17 cellular contexts compared by ENCODE assay signal in genomic region chr17:78276098-78276497, GRCh38. TPM values are rescaled to one million over a fixed set of nuclear protein-coding genes. Genes with fewer than 3 reads are reported as not detected.
DNase-seq lines count a peak whose midpoint lies in the region; ATAC-seq and TF ChIP-seq lines count a peak whose summit lies in the region.
"Had no signal": no experiment of that assay in that cellular context is flagged by ENCODE, and none has a peak within 500 bp of the region (broad histone marks: within the 10 kb centered on the region; RNA-seq: fewer than 3 reads in every experiment).

No MANE protein-coding gene starts in this region.

- intact Hi-C loops in Right ventricle myocardium superior (cut with DNase I) = no loop called here

- no peaks in the 10 kb centered on the region for H3F3A ChIP-seq in GM23248 (ENCODE audit: insufficient read depth)

- no peaks in the 10 kb centered on the region for H3K4me1 ChIP-seq in GM23248 (ENCODE audit: insufficient read depth)
- H3K4me1 ChIP-seq: prostate gland had no signal

- H3K27ac ChIP-seq in brain microvascular endothelial cell (no peak overlapping the region), GM23248 (no peak overlapping the region)
- H3K27ac ChIP-seq: prostate gland, upper lobe of left lung had no signal

- no peak overlapping the region for H3K27ac Mint-ChIP-seq in activated T-cell treated with anti-CD3 and anti-CD28 coated beads, Interleukin-2, amount 50 U/mL, for 72 hours
- peak overlapping the region; percentile 93 to 98 (median 95) for H3K27ac Mint-ChIP-seq in IgD-negative memory B cell
- no peak overlapping the region for H3K27ac Mint-ChIP-seq in stimulated activated memory B cell treated with anti-CD40 and anti-IgM and Interleukin-4, amounts not matched to agents 10 μg/mL and 1 μg/mL and 100 μg/mL, for 72 hours

- H3K4me3 Mint-ChIP-seq in activated T-cell treated with anti-CD3 and anti-CD28 coated beads, Interleukin-2, amount 50 U/mL, for 72 hours = peak overlapping the region in 1 of 2 donors; percentile 27
- peak overlapping the region in 3 of 4 donors; percentile 24 to 89 (median 74) for H3K4me3 Mint-ChIP-seq in IgD-negative memory B cell
- H3K4me3 Mint-ChIP-seq in stimulated activated memory B cell treated with anti-CD40 and anti-IgM and Interleukin-4, amounts not matched to agents 10 μg/mL and 1 μg/mL and 100 μg/mL, for 72 hours = no peak overlapping the region

- H3K4me3 ChIP-seq in brain microvascular endothelial cell (ENCODE audit: low read depth, low read length) = no peak overlapping the region
- no peak overlapping the region for H3K4me3 ChIP-seq in GM23248
- H3K4me3 ChIP-seq: prostate gland, upper lobe of left lung had no signal

- H3K4me2 ChIP-seq in GM23248 (ENCODE audit: unreplicated experiment) = no peak overlapping the region

- H3K9me2 ChIP-seq in GM23248 (ENCODE audit: insufficient read depth) = no peaks in the 10 kb centered on the region

- H3K79me2 ChIP-seq in GM23248 (ENCODE audit: insufficient read depth) = no peaks in the 10 kb centered on the region

- peaks cover 0 to 2% of the 10 kb centered on the region in 2 donors for H3K9me3 Mint-ChIP-seq in activated T-cell treated with anti-CD3 and anti-CD28 coated beads, Interleukin-2, amount 50 U/mL, for 72 hours
- H3K9me3 Mint-ChIP-seq in IgD-negative memory B cell = no peaks in the 10 kb centered on the region
- no peaks in the 10 kb centered on the region for H3K9me3 Mint-ChIP-seq in stimulated activated memory B cell treated with anti-CD40 and anti-IgM and Interleukin-4, amounts not matched to agents 10 μg/mL and 1 μg/mL and 100 μg/mL, for 72 hours

- no peak overlapping the region for H3K9ac ChIP-seq in GM23248

- H3K4me1 Mint-ChIP-seq in activated T-cell treated with anti-CD3 and anti-CD28 coated beads, Interleukin-2, amount 50 U/mL, for 72 hours (ENCODE audit: low read depth) = peaks cover 47% of the 10 kb centered on the region
- peaks cover 11 to 17% (median 13%) of the 10 kb centered on the region in 3 donors for H3K4me1 Mint-ChIP-seq in IgD-negative memory B cell
- peaks cover 45% of the 10 kb centered on the region for H3K4me1 Mint-ChIP-seq in stimulated activated memory B cell treated with anti-CD40 and anti-IgM and Interleukin-4, amounts not matched to agents 10 μg/mL and 1 μg/mL and 100 μg/mL, for 72 hours

- in situ Hi-C loops in brain microvascular endothelial cell (cut with HindIII; ENCODE audit: low pct_ligation_motif_present, low sequenced_read_pairs) = no loop called here
- in situ Hi-C loops in GM23248 (cut with MboI) = no loop called here

- ATAC-seq in activated T-cell treated with anti-CD3 and anti-CD28 coated beads, Interleukin-2, amount 50 U/mL, for 72 hours (replicated peaks in 1 of 2) = peak; percentile 32 to 42
- peak; percentile 43 for ATAC-seq in GM21576 (IDR thresholded peaks at IDR 0.05; ENCODE audit: unreplicated experiment)
- ATAC-seq in stimulated activated memory B cell treated with anti-CD40 and anti-IgM and Interleukin-4, amounts not matched to agents 10 μg/mL and 1 μg/mL and 100 μg/mL, for 72 hours = peak; percentile 57
- ATAC-seq in Right ventricle myocardium superior (ENCODE audit: poor library complexity) = no peak

- peaks cover 3% of the 10 kb centered on the region for H3K27me3 ChIP-seq in brain microvascular endothelial cell (replicated peaks)
- H3K27me3 ChIP-seq in GM23248 (replicated peaks; ENCODE audit: insufficient read depth) = peaks cover 2% of the 10 kb centered on the region
- H3K27me3 ChIP-seq: upper lobe of left lung had no signal

- no peaks in the 10 kb centered on the region for H3K36me3 Mint-ChIP-seq in activated T-cell treated with anti-CD3 and anti-CD28 coated beads, Interleukin-2, amount 50 U/mL, for 72 hours (ENCODE audit: insufficient read depth in 2 of 2)
- H3K36me3 Mint-ChIP-seq in IgD-negative memory B cell = no peaks in the 10 kb centered on the region
- H3K36me3 Mint-ChIP-seq in stimulated activated memory B cell treated with anti-CD40 and anti-IgM and Interleukin-4, amounts not matched to agents 10 μg/mL and 1 μg/mL and 100 μg/mL, for 72 hours = no peaks in the 10 kb centered on the region

- no peaks in the 10 kb centered on the region for H3K27me3 Mint-ChIP-seq in activated T-cell treated with anti-CD3 and anti-CD28 coated beads, Interleukin-2, amount 50 U/mL, for 72 hours (ENCODE audit: low read depth)
- peaks cover 41% of the 10 kb centered on the region for H3K27me3 Mint-ChIP-seq in IgD-negative memory B cell
- H3K27me3 Mint-ChIP-seq in stimulated activated memory B cell treated with anti-CD40 and anti-IgM and Interleukin-4, amounts not matched to agents 10 μg/mL and 1 μg/mL and 100 μg/mL, for 72 hours = peaks cover 66% of the 10 kb centered on the region

- no peaks in the 10 kb centered on the region for H3K9me3 ChIP-seq in GM23248 (ENCODE audit: low read depth)
- H3K9me3 ChIP-seq: prostate gland, upper lobe of left lung had no signal

- no peak for TF ChIP-seq CTCF in brain microvascular endothelial cell (IDR thresholded peaks at IDR 0.05; ENCODE audit: low read depth, low read length, missing control alignments)

- no peak for DNase-seq in activated T-cell treated with anti-CD3 and anti-CD28 coated beads, Interleukin-2, amount 50 U/mL, for 72 hours
- DNase-seq in activated T-cell treated with anti-CD3 and anti-CD28 coated beads for 4 hours = no peak
- no peak for DNase-seq in brain microvascular endothelial cell
- no peak for DNase-seq in GM23248
- no peak for DNase-seq in Right ventricle myocardium superior
- DNase-seq: ACHN; activated CD4-positive, CD25-positive, alpha-beta regulatory T cell; activated gamma-delta T cell; NCI-H2227 treated with DMSO at 0.1 percent for 48 hours; SW 1271; upper lobe of left lung had no signal

- H2AFZ ChIP-seq in GM23248 = no peak overlapping the region

- 84 to 87% methylated on average over 7 of the region's 7 CpGs for WGBS in GM23248 (ENCODE audit: low coverage in 1 of 2, low lambda C conversion rate in 2 of 2, missing lambda C conversion rate in 2 of 2), 2 experiments

- no peaks in the 10 kb centered on the region for H4K20me1 ChIP-seq in GM23248 (ENCODE audit: insufficient read depth)

- no peaks in the 10 kb centered on the region for H3K36me3 ChIP-seq in brain microvascular endothelial cell (replicated peaks)
- H3K36me3 ChIP-seq in GM23248 (ENCODE audit: low read depth) = no peaks in the 10 kb centered on the region
- H3K36me3 ChIP-seq: prostate gland, upper lobe of left lung had no signal

RNA-seq across cellular contexts. Expression of gene TMEM235, which starts 44.7 kb away (rescaled TPM):
- total RNA-seq in activated T-cell treated with anti-CD3 and anti-CD28 coated beads, Interleukin-2, amount 50 U/mL, for 72 hours = not detected
- polyA plus RNA-seq in IgD-negative memory B cell = not detected
- total RNA-seq in GM23248 (2014; rRNA removed; shearing (Covaris generic)) = not detected in 2 replicates
- polyA plus RNA-seq in GM23248 (2016; fragmentation: Nextera tagmentation; extraction: Ambion mirVana) = not detected in 2 replicates
- total RNA-seq in Right ventricle myocardium superior = not detected
- total RNA-seq: cardiac septum, prostate gland, upper lobe of left lung had no signal
- polyA plus RNA-seq: keratinocyte had no signal

Comparison
In these comparisons a context has a peak if more than half of its experiments do, and no peak if none do; other contexts are left out.
1. H3K27ac Mint-ChIP-seq: peak in IgD-negative memory B cell (3 of 3); none in activated T-cell treated with anti-CD3 and anti-CD28 coated beads, Interleukin-2, amount 50 U/mL, for 72 hours (single experiment) and stimulated activated memory B cell treated with anti-CD40 and anti-IgM and Interleukin-4, amounts not matched to agents 10 μg/mL and 1 μg/mL and 100 μg/mL, for 72 hours (single experiment).